In the genomic region with DNA sequence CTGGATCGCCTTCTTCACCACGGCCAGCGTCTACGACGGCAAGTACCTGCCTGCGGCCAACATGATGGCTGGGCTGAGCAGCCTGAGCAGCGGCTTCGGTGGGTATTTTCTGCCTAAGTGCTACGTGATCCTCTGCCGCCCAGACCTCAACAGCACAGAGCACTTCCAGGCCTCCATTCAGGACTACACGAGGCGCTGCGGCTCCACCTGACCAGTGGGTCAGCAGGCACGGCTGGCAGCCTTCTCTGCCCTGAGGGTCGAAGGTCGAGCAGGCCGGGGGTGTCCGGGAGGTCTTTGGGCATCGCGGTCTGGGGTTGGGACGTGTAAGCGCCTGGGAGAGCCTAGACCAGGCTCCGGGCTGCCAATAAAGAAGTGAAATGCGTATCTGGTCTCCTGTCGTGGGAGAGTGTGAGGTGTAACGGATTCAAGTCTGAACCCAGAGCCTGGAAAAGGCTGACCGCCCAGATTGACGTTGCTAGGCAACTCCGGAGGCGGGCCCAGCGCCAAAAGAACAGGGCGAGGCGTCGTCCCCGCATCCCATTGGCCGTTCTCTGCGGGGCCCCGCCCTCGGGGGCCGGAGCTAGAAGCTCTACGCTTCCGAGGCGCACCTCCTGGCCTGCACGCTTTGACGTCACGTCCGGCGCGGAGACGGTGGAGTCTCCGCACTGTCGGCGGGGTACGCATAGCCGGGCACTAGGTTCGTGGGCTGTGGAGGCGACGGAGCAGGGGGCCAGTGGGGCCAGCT, we compare ENCODE assay signal across 1 cellular context.
TF ChIP-seq lines count a peak whose summit lies in the region.

A gene (plus strand): TSS at position 621 of the 745 bp plus-strand sequence. CDS start 616 bp downstream, outside the sequence.

TF ChIP-seq in HEK293, 187 proteins besides CTCF, POLR2A, EP300 and RAD21 (continued from another document and continues in another):
- TF ChIP-seq, protein P1, sequence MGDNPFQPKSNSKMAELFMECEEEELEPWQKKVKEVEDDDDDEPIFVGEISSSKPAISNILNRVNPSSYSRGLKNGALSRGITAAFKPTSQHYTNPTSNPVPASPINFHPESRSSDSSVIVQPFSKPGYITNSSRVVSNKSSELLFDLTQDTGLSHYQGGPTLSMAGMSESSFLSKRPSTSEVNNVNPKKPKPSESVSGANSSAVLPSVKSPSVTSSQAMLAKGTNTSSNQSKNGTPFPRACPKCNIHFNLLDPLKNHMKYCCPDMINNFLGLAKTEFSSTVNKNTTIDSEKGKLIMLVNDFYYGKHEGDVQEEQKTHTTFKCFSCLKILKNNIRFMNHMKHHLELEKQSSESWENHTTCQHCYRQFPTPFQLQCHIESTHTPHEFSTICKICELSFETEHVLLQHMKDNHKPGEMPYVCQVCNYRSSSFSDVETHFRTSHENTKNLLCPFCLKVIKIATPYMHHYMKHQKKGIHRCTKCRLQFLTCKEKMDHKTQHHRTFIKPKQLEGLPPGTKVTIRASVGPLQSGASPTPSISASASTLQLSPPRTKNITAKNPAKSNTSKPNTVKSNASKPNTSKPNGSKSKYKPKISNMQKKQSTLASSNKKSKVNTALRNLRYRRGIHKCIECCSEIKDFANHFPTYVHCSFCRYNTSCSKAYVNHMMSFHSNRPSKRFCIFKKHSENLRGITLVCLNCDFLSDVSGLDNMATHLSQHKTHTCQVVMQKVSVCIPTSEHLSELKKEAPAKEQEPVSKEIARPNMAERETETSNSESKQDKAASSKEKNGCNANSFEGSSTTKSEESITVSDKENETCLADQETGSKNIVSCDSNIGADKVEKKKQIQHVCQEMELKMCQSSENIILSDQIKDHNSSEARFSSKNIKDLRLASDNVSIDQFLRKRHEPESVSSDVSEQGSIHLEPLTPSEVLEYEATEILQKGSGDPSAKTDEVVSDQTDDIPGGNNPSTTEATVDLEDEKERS (tag by site-specific recombination; IDR thresholded peaks at IDR 0.05): no peak
- TF ChIP-seq ZNF433 (tag by site-specific recombination; IDR thresholded peaks at IDR 0.05; ENCODE audit: low read depth) (no peak), TRIM28 (IDR thresholded peaks at IDR 0.05; ENCODE audit: borderline replicate concordance, low read length) (no peak), ZFP37 (tag by site-specific recombination; IDR thresholded peaks at IDR 0.05) (no peak), ZFP3 (tag by site-specific recombination; IDR thresholded peaks at IDR 0.05; ENCODE audit: low read depth) (no peak), ZSCAN16 (tag by site-specific recombination; IDR thresholded peaks at IDR 0.05) (no peak), BCL11A (tag by site-specific recombination; IDR thresholded peaks at IDR 0.05; ENCODE audit: low read depth) (no peak), ZNF600 (tag by site-specific recombination; IDR thresholded peaks at IDR 0.05) (peak; percentile 87), ZNF266 (tag by site-specific recombination; IDR thresholded peaks at IDR 0.05; ENCODE audit: low read depth) (no peak), KLF16 (tag by site-specific recombination; IDR thresholded peaks at IDR 0.05) (no peak), ZNF146 (tag by site-specific recombination; IDR thresholded peaks at IDR 0.05) (no peak), HOXA7 (CRISPR knock-in tag; IDR thresholded peaks at IDR 0.05; ENCODE audit: borderline replicate concordance) (no peak), ZNF76 (tag by site-specific recombination; IDR thresholded peaks at IDR 0.05; ENCODE audit: borderline replicate concordance, low read depth) (no peak), KLF1 (tag by site-specific recombination; IDR thresholded peaks at IDR 0.05) (peak; percentile 50; the same call in 1 of the 2 replicates), ZSCAN23 (tag by site-specific recombination; IDR thresholded peaks at IDR 0.05) (no peak), ZNF132 (tag by site-specific recombination; IDR thresholded peaks at IDR 0.05; ENCODE audit: borderline replicate concordance) (no peak), ZNF521 (tag by site-specific recombination; IDR thresholded peaks at IDR 0.05) (no peak)
- TF ChIP-seq, protein P2, sequence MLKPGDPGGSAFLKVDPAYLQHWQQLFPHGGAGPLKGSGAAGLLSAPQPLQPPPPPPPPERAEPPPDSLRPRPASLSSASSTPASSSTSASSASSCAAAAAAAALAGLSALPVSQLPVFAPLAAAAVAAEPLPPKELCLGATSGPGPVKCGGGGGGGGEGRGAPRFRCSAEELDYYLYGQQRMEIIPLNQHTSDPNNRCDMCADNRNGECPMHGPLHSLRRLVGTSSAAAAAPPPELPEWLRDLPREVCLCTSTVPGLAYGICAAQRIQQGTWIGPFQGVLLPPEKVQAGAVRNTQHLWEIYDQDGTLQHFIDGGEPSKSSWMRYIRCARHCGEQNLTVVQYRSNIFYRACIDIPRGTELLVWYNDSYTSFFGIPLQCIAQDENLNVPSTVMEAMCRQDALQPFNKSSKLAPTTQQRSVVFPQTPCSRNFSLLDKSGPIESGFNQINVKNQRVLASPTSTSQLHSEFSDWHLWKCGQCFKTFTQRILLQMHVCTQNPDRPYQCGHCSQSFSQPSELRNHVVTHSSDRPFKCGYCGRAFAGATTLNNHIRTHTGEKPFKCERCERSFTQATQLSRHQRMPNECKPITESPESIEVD (tag by site-specific recombination; IDR thresholded peaks at IDR 0.05): no peak
- TF ChIP-seq, protein P3, sequence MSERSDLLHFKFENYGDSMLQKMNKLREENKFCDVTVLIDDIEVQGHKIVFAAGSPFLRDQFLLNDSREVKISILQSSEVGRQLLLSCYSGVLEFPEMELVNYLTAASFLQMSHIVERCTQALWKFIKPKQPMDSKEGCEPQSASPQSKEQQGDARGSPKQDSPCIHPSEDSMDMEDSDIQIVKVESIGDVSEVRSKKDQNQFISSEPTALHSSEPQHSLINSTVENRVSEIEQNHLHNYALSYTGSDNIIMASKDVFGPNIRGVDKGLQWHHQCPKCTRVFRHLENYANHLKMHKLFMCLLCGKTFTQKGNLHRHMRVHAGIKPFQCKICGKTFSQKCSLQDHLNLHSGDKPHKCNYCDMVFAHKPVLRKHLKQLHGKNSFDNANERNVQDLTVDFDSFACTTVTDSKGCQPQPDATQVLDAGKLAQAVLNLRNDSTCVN (tag by site-specific recombination; optimal IDR thresholded peaks at IDR 0.05): peak; percentile 67
- TF ChIP-seq, protein P4, sequence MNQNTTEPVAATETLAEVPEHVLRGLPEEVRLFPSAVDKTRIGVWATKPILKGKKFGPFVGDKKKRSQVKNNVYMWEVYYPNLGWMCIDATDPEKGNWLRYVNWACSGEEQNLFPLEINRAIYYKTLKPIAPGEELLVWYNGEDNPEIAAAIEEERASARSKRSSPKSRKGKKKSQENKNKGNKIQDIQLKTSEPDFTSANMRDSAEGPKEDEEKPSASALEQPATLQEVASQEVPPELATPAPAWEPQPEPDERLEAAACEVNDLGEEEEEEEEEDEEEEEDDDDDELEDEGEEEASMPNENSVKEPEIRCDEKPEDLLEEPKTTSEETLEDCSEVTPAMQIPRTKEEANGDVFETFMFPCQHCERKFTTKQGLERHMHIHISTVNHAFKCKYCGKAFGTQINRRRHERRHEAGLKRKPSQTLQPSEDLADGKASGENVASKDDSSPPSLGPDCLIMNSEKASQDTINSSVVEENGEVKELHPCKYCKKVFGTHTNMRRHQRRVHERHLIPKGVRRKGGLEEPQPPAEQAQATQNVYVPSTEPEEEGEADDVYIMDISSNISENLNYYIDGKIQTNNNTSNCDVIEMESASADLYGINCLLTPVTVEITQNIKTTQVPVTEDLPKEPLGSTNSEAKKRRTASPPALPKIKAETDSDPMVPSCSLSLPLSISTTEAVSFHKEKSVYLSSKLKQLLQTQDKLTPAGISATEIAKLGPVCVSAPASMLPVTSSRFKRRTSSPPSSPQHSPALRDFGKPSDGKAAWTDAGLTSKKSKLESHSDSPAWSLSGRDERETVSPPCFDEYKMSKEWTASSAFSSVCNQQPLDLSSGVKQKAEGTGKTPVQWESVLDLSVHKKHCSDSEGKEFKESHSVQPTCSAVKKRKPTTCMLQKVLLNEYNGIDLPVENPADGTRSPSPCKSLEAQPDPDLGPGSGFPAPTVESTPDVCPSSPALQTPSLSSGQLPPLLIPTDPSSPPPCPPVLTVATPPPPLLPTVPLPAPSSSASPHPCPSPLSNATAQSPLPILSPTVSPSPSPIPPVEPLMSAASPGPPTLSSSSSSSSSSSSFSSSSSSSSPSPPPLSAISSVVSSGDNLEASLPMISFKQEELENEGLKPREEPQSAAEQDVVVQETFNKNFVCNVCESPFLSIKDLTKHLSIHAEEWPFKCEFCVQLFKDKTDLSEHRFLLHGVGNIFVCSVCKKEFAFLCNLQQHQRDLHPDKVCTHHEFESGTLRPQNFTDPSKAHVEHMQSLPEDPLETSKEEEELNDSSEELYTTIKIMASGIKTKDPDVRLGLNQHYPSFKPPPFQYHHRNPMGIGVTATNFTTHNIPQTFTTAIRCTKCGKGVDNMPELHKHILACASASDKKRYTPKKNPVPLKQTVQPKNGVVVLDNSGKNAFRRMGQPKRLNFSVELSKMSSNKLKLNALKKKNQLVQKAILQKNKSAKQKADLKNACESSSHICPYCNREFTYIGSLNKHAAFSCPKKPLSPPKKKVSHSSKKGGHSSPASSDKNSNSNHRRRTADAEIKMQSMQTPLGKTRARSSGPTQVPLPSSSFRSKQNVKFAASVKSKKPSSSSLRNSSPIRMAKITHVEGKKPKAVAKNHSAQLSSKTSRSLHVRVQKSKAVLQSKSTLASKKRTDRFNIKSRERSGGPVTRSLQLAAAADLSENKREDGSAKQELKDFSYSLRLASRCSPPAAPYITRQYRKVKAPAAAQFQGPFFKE (tag by site-specific recombination; IDR thresholded peaks at IDR 0.05; ENCODE audit: borderline replicate concordance): no peak
- TF ChIP-seq, protein P5, sequence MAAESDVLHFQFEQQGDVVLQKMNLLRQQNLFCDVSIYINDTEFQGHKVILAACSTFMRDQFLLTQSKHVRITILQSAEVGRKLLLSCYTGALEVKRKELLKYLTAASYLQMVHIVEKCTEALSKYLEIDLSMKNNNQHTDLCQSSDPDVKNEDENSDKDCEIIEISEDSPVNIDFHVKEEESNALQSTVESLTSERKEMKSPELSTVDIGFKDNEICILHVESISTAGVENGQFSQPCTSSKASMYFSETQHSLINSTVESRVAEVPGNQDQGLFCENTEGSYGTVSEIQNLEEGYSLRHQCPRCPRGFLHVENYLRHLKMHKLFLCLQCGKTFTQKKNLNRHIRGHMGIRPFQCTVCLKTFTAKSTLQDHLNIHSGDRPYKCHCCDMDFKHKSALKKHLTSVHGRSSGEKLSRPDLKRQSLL (tag by site-specific recombination; IDR thresholded peaks at IDR 0.05): peak; percentile 9; the same call in 1 of the 2 replicates
- TF ChIP-seq, protein P6, sequence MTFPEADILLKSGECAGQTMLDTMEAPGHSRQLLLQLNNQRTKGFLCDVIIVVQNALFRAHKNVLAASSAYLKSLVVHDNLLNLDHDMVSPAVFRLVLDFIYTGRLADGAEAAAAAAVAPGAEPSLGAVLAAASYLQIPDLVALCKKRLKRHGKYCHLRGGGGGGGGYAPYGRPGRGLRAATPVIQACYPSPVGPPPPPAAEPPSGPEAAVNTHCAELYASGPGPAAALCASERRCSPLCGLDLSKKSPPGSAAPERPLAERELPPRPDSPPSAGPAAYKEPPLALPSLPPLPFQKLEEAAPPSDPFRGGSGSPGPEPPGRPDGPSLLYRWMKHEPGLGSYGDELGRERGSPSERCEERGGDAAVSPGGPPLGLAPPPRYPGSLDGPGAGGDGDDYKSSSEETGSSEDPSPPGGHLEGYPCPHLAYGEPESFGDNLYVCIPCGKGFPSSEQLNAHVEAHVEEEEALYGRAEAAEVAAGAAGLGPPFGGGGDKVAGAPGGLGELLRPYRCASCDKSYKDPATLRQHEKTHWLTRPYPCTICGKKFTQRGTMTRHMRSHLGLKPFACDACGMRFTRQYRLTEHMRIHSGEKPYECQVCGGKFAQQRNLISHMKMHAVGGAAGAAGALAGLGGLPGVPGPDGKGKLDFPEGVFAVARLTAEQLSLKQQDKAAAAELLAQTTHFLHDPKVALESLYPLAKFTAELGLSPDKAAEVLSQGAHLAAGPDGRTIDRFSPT (tag by site-specific recombination; IDR thresholded peaks at IDR 0.05): no peak
- TF ChIP-seq, protein P7, sequence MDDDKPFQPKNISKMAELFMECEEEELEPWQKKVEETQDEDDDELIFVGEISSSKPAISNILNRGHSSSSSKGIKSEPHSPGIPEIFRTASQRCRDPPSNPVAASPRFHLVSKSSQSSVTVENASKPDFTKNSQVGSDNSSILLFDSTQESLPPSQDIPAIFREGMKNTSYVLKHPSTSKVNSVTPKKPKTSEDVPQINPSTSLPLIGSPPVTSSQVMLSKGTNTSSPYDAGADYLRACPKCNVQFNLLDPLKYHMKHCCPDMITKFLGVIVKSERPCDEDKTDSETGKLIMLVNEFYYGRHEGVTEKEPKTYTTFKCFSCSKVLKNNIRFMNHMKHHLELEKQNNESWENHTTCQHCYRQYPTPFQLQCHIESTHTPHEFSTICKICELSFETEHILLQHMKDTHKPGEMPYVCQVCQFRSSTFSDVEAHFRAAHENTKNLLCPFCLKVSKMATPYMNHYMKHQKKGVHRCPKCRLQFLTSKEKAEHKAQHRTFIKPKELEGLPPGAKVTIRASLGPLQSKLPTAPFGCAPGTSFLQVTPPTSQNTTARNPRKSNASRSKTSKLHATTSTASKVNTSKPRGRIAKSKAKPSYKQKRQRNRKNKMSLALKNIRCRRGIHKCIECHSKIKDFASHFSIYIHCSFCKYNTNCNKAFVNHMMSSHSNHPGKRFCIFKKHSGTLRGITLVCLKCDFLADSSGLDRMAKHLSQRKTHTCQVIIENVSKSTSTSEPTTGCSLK (tag by site-specific recombination; IDR thresholded peaks at IDR 0.05): no peak
- TF ChIP-seq, protein P8, sequence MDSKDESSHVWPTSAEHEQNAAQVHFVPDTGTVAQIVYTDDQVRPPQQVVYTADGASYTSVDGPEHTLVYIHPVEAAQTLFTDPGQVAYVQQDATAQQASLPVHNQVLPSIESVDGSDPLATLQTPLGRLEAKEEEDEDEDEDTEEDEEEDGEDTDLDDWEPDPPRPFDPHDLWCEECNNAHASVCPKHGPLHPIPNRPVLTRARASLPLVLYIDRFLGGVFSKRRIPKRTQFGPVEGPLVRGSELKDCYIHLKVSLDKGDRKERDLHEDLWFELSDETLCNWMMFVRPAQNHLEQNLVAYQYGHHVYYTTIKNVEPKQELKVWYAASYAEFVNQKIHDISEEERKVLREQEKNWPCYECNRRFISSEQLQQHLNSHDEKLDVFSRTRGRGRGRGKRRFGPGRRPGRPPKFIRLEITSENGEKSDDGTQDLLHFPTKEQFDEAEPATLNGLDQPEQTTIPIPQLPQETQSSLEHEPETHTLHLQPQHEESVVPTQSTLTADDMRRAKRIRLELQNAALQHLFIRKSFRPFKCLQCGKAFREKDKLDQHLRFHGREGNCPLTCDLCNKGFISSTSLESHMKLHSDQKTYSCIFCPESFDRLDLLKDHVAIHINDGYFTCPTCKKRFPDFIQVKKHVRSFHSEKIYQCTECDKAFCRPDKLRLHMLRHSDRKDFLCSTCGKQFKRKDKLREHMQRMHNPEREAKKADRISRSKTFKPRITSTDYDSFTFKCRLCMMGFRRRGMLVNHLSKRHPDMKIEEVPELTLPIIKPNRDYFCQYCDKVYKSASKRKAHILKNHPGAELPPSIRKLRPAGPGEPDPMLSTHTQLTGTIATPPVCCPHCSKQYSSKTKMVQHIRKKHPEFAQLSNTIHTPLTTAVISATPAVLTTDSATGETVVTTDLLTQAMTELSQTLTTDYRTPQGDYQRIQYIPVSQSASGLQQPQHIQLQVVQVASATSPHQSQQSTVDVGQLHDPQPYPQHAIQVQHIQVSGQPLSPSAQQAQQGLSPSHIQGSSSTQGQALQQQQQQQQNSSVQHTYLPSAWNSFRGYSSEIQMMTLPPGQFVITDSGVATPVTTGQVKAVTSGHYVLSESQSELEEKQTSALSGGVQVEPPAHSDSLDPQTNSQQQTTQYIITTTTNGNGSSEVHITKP (tag by site-specific recombination; IDR thresholded peaks at IDR 0.05): no peak
